Comparison of ENCODE assay signal across 8 cellular contexts in genomic region chr4:145180298-145181090, GRCh38. TPM values are rescaled to one million over a fixed set of nuclear protein-coding genes. Genes with fewer than 3 reads are reported as not detected.
A peak's percentile ranks its signal among the peaks of the same experiment; 100 is the strongest.
DNase-seq lines count a peak whose midpoint lies in the region; ATAC-seq and TF ChIP-seq lines count a peak whose summit lies in the region.

Gene OTUD4, minus strand, starts transcription at chr4:145180589. Its CDS starts 616 bp downstream, at chr4:145179973.

- no peaks in the 10 kb centered on the region for H3K9me3 ChIP-seq in left lung

- TF ChIP-seq CTCF in C4-2B (conservative IDR thresholded peaks at IDR 0.05) = peak; percentile 23
- no peak for TF ChIP-seq CTCF in left lung (IDR thresholded peaks at IDR 0.05)

- H3K9me3 Mint-ChIP-seq in dendritic cell treated with granulocyte-macrophage colony-stimulating factor and Interleukin-4, amounts not matched to agents 40 ng/mL and 50 ng/mL, for 4 days = no peaks in the 10 kb centered on the region

- H3K27ac ChIP-seq in C4-2B = peak within 1 kb of the TSS; percentile 80
- peak within 1 kb of the TSS; percentile 98 to 99 for H3K27ac ChIP-seq in left lung

- H3K27ac Mint-ChIP-seq in dendritic cell treated with granulocyte-macrophage colony-stimulating factor and Interleukin-4, amounts not matched to agents 40 ng/mL and 50 ng/mL, for 4 days = peak within 1 kb of the TSS; percentile 89

- H3K27me3 ChIP-seq in left lung = no peaks in the 10 kb centered on the region

- peak within 1 kb of the TSS; percentile 80 for H3K4me3 Mint-ChIP-seq in dendritic cell treated with granulocyte-macrophage colony-stimulating factor and Interleukin-4, amounts not matched to agents 40 ng/mL and 50 ng/mL, for 4 days

- no peaks in the 10 kb centered on the region for H3K36me3 ChIP-seq in left lung

- no peaks in the 10 kb centered on the region for H3K36me3 Mint-ChIP-seq in dendritic cell treated with granulocyte-macrophage colony-stimulating factor and Interleukin-4, amounts not matched to agents 40 ng/mL and 50 ng/mL, for 4 days (ENCODE audit: low read depth)

- peaks cover 13% of the 10 kb centered on the region for H3K27me3 Mint-ChIP-seq in dendritic cell treated with granulocyte-macrophage colony-stimulating factor and Interleukin-4, amounts not matched to agents 40 ng/mL and 50 ng/mL, for 4 days

- DNase-seq in NCI-H748 (lab: John Stamatoyannopoulos, UW; ENCODE audit: unreplicated experiment) (peak; percentile 98), left lung (peak; percentile 97 to 100)
- peak; percentile 88 to 93 for DNase-seq in activated CD4-positive, alpha-beta T cell treated with anti-CD3 and anti-CD28 coated beads, Interleukin-2, amount 50 U/mL, for 24 hours (ENCODE audit: low read depth in 1 of 2, low spot score in 1 of 2)
- peak; percentile 86 for DNase-seq in stimulated activated CD4-positive, alpha-beta T cell treated with anti-CD3 and anti-CD28 coated beads, Interleukin-2, amount 100 ng/mL, for 48 hours

- peak; percentile 72 for ATAC-seq in GM19351 (IDR thresholded peaks at IDR 0.05; ENCODE audit: unreplicated experiment)
- ATAC-seq in HG03521 (IDR thresholded peaks at IDR 0.05; ENCODE audit: unreplicated experiment) = peak; percentile 80
- peak; percentile 91 for ATAC-seq in left lung

- intact Hi-C loops in dendritic cell treated with granulocyte-macrophage colony-stimulating factor and Interleukin-4, amounts not matched to agents 40 ng/mL and 50 ng/mL, for 4 days (cut with micrococcal nuclease) = loop anchor here (1.0 to 5.0 kb wide), 2 partner anchors 82 to 302 kb away; partner anchors contain the start of genes ABCE1, ANAPC10 and SMAD1
- intact Hi-C loops in left lung (cut with DNase I) = no loop called here

- peaks cover 28% of the 10 kb centered on the region for H3K4me1 Mint-ChIP-seq in dendritic cell treated with granulocyte-macrophage colony-stimulating factor and Interleukin-4, amounts not matched to agents 40 ng/mL and 50 ng/mL, for 4 days (ENCODE audit: low read depth)

- H3K4me1 ChIP-seq in left lung = peaks cover 6 to 41% of the 10 kb centered on the region in 2 donors

- H3K4me3 ChIP-seq in left lung = peak within 1 kb of the TSS; percentile 61 to 80

RNA-seq across cellular contexts. Expression of gene OTUD4, which starts in this region (rescaled TPM):
- 10 to 100 TPM; 33.9 to 42.7 TPM for total RNA-seq in left lung

Comparison
In these comparisons a context has a peak if more than half of its experiments do, and no peak if none do; other contexts are left out.
1. Peak in every context shown above with its lines: DNase-seq, ATAC-seq, H3K4me3 ChIP-seq and H3K27ac ChIP-seq.